1 cellular context compared by ENCODE assay signal in genomic region chr11:43943931-43944751, GRCh38.
TF ChIP-seq lines count a peak whose summit lies in the region.

No MANE protein-coding gene starts in this region.

TF ChIP-seq in K562, 482 proteins besides CTCF, POLR2A, EP300 and RAD21 (continued from another document):
- no peak for TF ChIP-seq ZNF318 (IDR thresholded peaks at IDR 0.05; ENCODE audit: borderline replicate concordance in 1 of 2, low read depth in 1 of 2)
- no peak for TF ChIP-seq HDGF (IDR thresholded peaks at IDR 0.05)
- no peak for TF ChIP-seq ZNF586 (CRISPR knock-in tag; conservative IDR thresholded peaks at IDR 0.05)
- no peak for TF ChIP-seq MBD1 (CRISPR knock-in tag; IDR thresholded peaks at IDR 0.05)
- no peak for TF ChIP-seq ARID3A (IDR thresholded peaks at IDR 0.05; ENCODE audit: borderline replicate concordance, low read depth, low read length)
- no peak for TF ChIP-seq SOX6 (IDR thresholded peaks at IDR 0.05)
- TF ChIP-seq ZNF134 (CRISPR knock-in tag; conservative IDR thresholded peaks at IDR 0.05): no peak
- TF ChIP-seq CEBPG (CRISPR knock-in tag; IDR thresholded peaks at IDR 0.05): 0 out of 2 replicates have a peak, but pooled peaks have one; percentile 32
- TF ChIP-seq CEBPG (tag; conservative IDR thresholded peaks at IDR 0.05 in 1 of 2, IDR thresholded peaks at IDR 0.05 in 1 of 2): no peak
- no peak for TF ChIP-seq MTA3 (IDR thresholded peaks at IDR 0.05; ENCODE audit: borderline replicate concordance)
